Comparison of ENCODE assay signal across 8 cellular contexts in the genomic region with DNA sequence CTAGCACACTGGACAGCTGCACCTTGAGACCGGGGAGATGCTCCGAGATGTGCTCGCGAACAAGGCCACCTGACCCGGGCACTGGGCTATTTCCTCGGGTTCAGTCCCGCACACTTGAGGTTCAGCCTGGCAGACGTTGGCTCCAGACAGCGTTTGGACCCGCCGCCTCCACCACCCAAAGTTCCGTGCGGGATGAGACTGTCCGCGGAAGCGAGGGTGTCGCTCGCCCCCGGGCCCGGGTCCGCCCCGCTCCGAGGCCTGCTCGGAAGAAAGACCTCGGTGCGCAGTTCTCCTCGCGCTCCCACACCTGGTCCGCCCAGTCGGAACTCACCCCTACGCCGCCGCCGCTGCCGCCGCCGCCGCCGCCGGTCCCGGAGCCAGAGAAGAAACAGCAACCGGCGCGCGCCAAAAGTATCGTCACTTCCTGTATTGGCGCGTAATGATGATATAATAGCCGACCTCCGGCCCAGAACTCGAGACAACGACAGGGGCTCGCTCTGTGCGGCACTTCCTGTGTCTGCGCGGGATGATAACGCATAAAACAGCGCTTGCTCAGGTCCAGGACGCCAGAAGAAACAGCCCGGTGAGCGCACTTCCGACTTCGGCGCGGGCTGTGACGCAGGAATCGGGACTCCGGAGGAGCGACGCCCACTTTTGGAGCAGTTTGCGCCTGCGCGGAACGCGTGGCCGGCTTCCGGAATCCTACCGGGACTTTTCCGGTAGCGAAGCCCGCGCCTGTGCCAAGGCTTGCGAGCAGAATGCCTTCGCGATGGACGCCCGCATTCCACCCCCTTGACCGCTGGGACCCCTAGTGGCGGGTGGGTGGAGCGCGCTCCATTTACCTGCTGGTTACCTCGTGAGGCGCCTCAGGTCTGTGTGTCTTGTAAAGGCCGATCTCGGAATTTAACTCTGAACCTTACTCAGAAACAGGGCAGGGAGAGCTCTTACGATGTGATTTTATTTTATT. TPM values are rescaled to one million over a fixed set of nuclear protein-coding genes. Genes with fewer than 3 reads are reported as not detected.
A peak's percentile ranks its signal among the peaks of the same experiment; 100 is the strongest.
DNase-seq lines count a peak whose midpoint lies in the region; ATAC-seq and TF ChIP-seq lines count a peak whose summit lies in the region.
"Not testable (repeated sequence)": the region's sequence is repeated elsewhere in the genome, so short reads cannot be mapped to it uniquely, and the experiment has no call there.

TSS of gene CDK11B (minus strand) at position 422 of the 967 bp plus-strand sequence. CDS start 1,519 bp downstream, outside the sequence.

- H3K9me3 Mint-ChIP-seq in endothelial cell (ENCODE audit: unreplicated experiment): not testable (repeated sequence)

- not testable (repeated sequence) for H4K20me1 ChIP-seq in OCI-LY3 (ENCODE audit: insufficient read depth, low read length)

- H3K36me3 ChIP-seq in OCI-LY3 (replicated peaks; ENCODE audit: low read depth, low read length): not testable (repeated sequence)

- H3K36me3 Mint-ChIP-seq in endothelial cell (ENCODE audit: low read depth, unreplicated experiment): peaks cover 11% of the 10 kb centered on the region

- not testable (repeated sequence) for H3K4me1 ChIP-seq in OCI-LY3 (ENCODE audit: low read length)

- H3K27ac Mint-ChIP-seq in endothelial cell (ENCODE audit: unreplicated experiment): peak within 1 kb of the TSS; percentile 98

- peak within 1 kb of the TSS; percentile 73 for H3K9ac ChIP-seq in OCI-LY3 (ENCODE audit: low read length)

- not testable (repeated sequence) for H3K79me2 ChIP-seq in OCI-LY3 (ENCODE audit: low read length)

- DNase-seq in DMS 273 (lab: John Stamatoyannopoulos, UW; ENCODE audit: unreplicated experiment): peak; percentile 99
- DNase-seq in HuH-7.5 (ENCODE audit: low spot score): peak; percentile 77
- DNase-seq in activated CD8-positive, alpha-beta memory T cell treated with anti-CD3 and anti-CD28 coated beads, Interleukin-2, amount 50 U/mL, for 48 hours: peak; percentile 99
- DNase-seq in endothelial cell (ENCODE audit: low spot score): peak; percentile 89
- peak; percentile 91 for DNase-seq in middle frontal gyrus (ENCODE audit: extremely low spot score, low spot score)
- DNase-seq in stimulated activated CD8-positive, alpha-beta memory T cell treated with anti-CD3 and anti-CD28 coated beads, Interleukin-2, amount 100 ng/mL, for 48 hours (ENCODE audit: low read depth in 2 of 2): peak; percentile 93 to 97

- peak within 1 kb of the TSS; percentile 85 for H3K27ac ChIP-seq in OCI-LY3 (ENCODE audit: low read length)

- peak within 1 kb of the TSS; percentile 94 for H3K4me3 Mint-ChIP-seq in endothelial cell (ENCODE audit: unreplicated experiment)

- peak within 1 kb of the TSS; percentile 44 for H3K4me2 ChIP-seq in OCI-LY3 (ENCODE audit: low read length)

- H3K27me3 Mint-ChIP-seq in endothelial cell (ENCODE audit: unreplicated experiment): not testable (repeated sequence)

- H3K4me1 Mint-ChIP-seq in endothelial cell (ENCODE audit: unreplicated experiment): peaks cover 15% of the 10 kb centered on the region

- H2AFZ ChIP-seq in OCI-LY3 (ENCODE audit: low read depth, low read length): peak within 1 kb of the TSS; percentile 54; the same call in 1 of the 2 replicates

- H3K27me3 ChIP-seq in OCI-LY3 (ENCODE audit: low read depth, low read length): not testable (repeated sequence)

- H3K4me3 ChIP-seq in OCI-LY3 (ENCODE audit: low read length): peak within 1 kb of the TSS; percentile 78

- peak; percentile 82 for ATAC-seq in GM21526 (IDR thresholded peaks at IDR 0.05; ENCODE audit: low FRiP score, unreplicated experiment)

- H3K9me3 ChIP-seq in OCI-LY3 (ENCODE audit: insufficient read depth, low read length): not testable (repeated sequence)

- TF ChIP-seq CTCF in OCI-LY3 (IDR thresholded peaks at IDR 0.05; ENCODE audit: low read depth, low read length): not testable (repeated sequence)
- TF ChIP-seq CTCF in endothelial cell (IDR thresholded peaks at IDR 0.05; ENCODE audit: unreplicated experiment): peak; percentile 64

RNA-seq across cellular contexts. Expression of gene CDK11B, which starts in this region (rescaled TPM):
- total RNA-seq in endothelial cell (ENCODE audit: unreplicated experiment): 71.0 TPM

Comparison
In these comparisons a context has a peak if more than half of its experiments do, and no peak if none do; other contexts are left out.
1. Peak in every context shown above with its lines: DNase-seq, ATAC-seq, H3K4me3 ChIP-seq and H3K27ac ChIP-seq.